1 cellular context compared by ENCODE assay signal in the genomic region with DNA sequence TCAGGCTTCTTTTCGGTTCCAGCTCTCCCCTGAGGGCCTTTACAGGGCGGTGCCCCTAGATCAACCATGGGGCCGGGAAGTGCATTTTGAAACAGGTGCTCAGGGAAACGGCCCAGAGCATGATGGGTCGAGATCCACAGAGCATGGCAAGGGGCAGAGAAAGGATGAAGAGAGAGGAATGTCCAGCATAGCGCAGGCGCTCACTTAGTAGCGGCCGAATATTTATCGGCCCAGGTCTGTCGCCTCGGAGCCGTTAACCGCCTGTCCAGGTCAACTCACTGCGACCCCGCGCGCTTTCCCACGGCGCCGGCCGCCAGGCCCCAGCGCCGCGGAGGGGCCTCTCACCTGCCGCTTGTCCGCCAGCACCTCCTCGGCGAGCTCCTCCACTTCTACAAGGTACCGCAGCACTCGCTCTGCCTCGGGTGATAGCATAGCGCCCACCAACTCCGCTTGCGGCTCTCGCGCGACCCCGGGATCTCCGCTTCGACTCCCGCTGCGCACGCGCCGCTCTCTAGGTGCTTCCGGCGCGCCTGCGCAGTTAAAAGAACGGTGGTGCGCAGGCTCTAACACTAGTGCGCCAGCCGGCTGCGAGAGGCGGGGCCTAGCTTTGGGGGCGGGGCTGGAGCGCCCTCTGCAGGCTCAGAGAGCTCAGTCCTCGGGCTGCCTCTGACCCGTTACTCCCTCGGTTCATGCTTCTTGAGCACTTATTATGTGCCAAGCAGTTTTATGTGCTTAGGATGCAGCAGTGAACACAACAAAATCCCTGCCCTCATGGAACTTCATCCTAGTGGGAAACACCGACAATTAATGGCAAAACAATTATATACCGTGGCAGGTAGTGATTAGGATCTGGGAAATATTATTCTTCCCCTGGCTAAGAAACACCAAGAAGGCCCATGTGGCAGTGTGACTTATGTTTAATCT.
TF ChIP-seq lines count a peak whose summit lies in the region.

A gene (minus strand): TSS at position 517 of the 924 bp plus-strand sequence. CDS start 85 bp downstream, at position 432.

TF ChIP-seq in HEK293, 187 proteins besides CTCF, POLR2A, EP300 and RAD21 (continued from another document):
- TF ChIP-seq ZFHX2 (tag by site-specific recombination; conservative IDR thresholded peaks at IDR 0.05): peak; percentile 15; the same call in 1 of the 2 replicates
- 0 out of 2 replicates have a peak, but pooled peaks have one; percentile 11 for TF ChIP-seq SCRT1 (tag by site-specific recombination; IDR thresholded peaks at IDR 0.05; ENCODE audit: borderline replicate concordance)
- no peak for TF ChIP-seq IKZF3 (tag by site-specific recombination; IDR thresholded peaks at IDR 0.05)
- TF ChIP-seq, protein P1, sequence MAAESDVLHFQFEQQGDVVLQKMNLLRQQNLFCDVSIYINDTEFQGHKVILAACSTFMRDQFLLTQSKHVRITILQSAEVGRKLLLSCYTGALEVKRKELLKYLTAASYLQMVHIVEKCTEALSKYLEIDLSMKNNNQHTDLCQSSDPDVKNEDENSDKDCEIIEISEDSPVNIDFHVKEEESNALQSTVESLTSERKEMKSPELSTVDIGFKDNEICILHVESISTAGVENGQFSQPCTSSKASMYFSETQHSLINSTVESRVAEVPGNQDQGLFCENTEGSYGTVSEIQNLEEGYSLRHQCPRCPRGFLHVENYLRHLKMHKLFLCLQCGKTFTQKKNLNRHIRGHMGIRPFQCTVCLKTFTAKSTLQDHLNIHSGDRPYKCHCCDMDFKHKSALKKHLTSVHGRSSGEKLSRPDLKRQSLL (tag by site-specific recombination; IDR thresholded peaks at IDR 0.05): 0 out of 2 replicates have a peak, but pooled peaks have one; percentile 28
- TF ChIP-seq ZXDB (tag by site-specific recombination; IDR thresholded peaks at IDR 0.05): 0 out of 2 replicates have a peak, but pooled peaks have one; percentile 40
- peak; percentile 56; the same call in 1 of the 2 replicates for TF ChIP-seq ZBTB7A (tag by site-specific recombination; IDR thresholded peaks at IDR 0.05; ENCODE audit: low read depth)
- peak; percentile 44; the same call in 1 of the 2 replicates for TF ChIP-seq ZNF394 (tag by site-specific recombination; IDR thresholded peaks at IDR 0.05; ENCODE audit: borderline replicate concordance)
- peak; percentile 65 for TF ChIP-seq ZIC2 (tag by site-specific recombination; IDR thresholded peaks at IDR 0.05)
- TF ChIP-seq WT1 (tag by site-specific recombination; IDR thresholded peaks at IDR 0.05): 0 out of 2 replicates have a peak, but pooled peaks have one; percentile 18
- TF ChIP-seq ZNF133 (tag by site-specific recombination; IDR thresholded peaks at IDR 0.05): no peak
- peak; percentile 53 for TF ChIP-seq ZNF76 (tag by site-specific recombination; IDR thresholded peaks at IDR 0.05; ENCODE audit: borderline replicate concordance, low read depth)
- TF ChIP-seq, protein P2, sequence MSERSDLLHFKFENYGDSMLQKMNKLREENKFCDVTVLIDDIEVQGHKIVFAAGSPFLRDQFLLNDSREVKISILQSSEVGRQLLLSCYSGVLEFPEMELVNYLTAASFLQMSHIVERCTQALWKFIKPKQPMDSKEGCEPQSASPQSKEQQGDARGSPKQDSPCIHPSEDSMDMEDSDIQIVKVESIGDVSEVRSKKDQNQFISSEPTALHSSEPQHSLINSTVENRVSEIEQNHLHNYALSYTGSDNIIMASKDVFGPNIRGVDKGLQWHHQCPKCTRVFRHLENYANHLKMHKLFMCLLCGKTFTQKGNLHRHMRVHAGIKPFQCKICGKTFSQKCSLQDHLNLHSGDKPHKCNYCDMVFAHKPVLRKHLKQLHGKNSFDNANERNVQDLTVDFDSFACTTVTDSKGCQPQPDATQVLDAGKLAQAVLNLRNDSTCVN (tag by site-specific recombination; optimal IDR thresholded peaks at IDR 0.05): peak; percentile 78
- TF ChIP-seq ZNF654 (tag by site-specific recombination; IDR thresholded peaks at IDR 0.05; ENCODE audit: low read depth): peak; percentile 87
- peak; percentile 29; the same call in 1 of the 2 replicates for TF ChIP-seq SCRT2 (tag by site-specific recombination; IDR thresholded peaks at IDR 0.05)
- no peak for TF ChIP-seq ZNF16 (tag by site-specific recombination; IDR thresholded peaks at IDR 0.05; ENCODE audit: low read depth)
- TF ChIP-seq KLF16 (tag by site-specific recombination; IDR thresholded peaks at IDR 0.05): peak; percentile 60
- no peak for TF ChIP-seq ZNF48 (tag by site-specific recombination; IDR thresholded peaks at IDR 0.05)
- TF ChIP-seq ZNF335 (tag by site-specific recombination; conservative IDR thresholded peaks at IDR 0.05): peak; percentile 83
- no peak for TF ChIP-seq ZNF174 (tag by site-specific recombination; IDR thresholded peaks at IDR 0.05)
